In the genomic region with DNA sequence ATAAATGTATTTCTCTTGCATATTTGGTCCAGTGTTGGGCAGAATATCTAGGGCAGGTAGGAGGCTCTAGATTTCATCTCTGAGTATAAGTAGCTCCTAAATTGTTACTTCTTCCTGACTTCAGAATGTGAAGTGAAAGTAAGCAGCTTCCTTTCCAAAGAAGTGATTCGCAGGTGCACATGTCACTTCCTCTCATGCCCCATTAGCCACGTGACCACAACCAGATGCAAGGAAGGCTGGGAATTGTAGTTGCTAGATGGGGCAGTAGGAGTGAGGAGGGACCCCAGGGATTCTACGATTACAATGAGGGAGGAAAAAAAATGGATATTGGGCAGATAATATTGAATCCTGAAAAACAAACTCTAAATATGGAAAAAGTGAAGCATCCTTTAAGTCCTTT, we compare ENCODE assay signal across 8 cellular contexts.
DNase-seq lines count a peak whose midpoint lies in the region; ATAC-seq and TF ChIP-seq lines count a peak whose summit lies in the region.

No MANE protein-coding gene starts in this region.

- H3K9me3 ChIP-seq in adipocyte (ENCODE audit: control insufficient read depth, low read length): peaks cover 18% of the 10 kb centered on the region
- peaks cover 20% of the 10 kb centered on the region for H3K9me3 ChIP-seq in left ventricle myocardium inferior (replicated peaks)

- H3K4me1 ChIP-seq in adipocyte (ENCODE audit: control insufficient read depth, insufficient read depth, low read length) (no peaks in the 10 kb centered on the region), left ventricle myocardium inferior (no peaks in the 10 kb centered on the region)

- H3K9ac ChIP-seq in adipocyte (ENCODE audit: low read length): no peak overlapping the region

- H3K4me3 ChIP-seq in LNCaP clone FGC (ENCODE audit: low read depth, low read length) (peak overlapping the region; percentile 28), adipocyte (ENCODE audit: low read length) (no peak overlapping the region), left ventricle myocardium inferior (no peak overlapping the region)

- intact Hi-C loops in left ventricle myocardium inferior (cut with micrococcal nuclease): no loop called here

- H3K27me3 ChIP-seq in adipocyte (replicated peaks; ENCODE audit: control insufficient read depth, insufficient read depth, low read length): no peaks in the 10 kb centered on the region
- no peaks in the 10 kb centered on the region for H3K27me3 ChIP-seq in left ventricle myocardium inferior (ENCODE audit: low read depth)

- TF ChIP-seq CTCF in LNCaP clone FGC (IDR thresholded peaks at IDR 0.05; ENCODE audit: control insufficient read depth, extremely low read depth, insufficient read depth) (no peak), left ventricle myocardium inferior (IDR thresholded peaks at IDR 0.05; ENCODE audit: borderline replicate concordance) (no peak)

- peak; percentile 61 for ATAC-seq in GM19397 (IDR thresholded peaks at IDR 0.05; ENCODE audit: unreplicated experiment)

- peak; percentile 35 for DNase-seq in CD1c-positive myeloid dendritic cell (ENCODE audit: extremely low spot score)
- peak; percentile 18 for DNase-seq in LNCaP clone FGC (ENCODE audit: low read depth)
- DNase-seq in adipocyte (ENCODE audit: low read depth): peak; percentile 1
- peak; percentile 5 to 20 for DNase-seq in stimulated activated CD4-positive, alpha-beta T cell treated with anti-CD3 and anti-CD28 coated beads, Interleukin-2, amount 100 ng/mL, for 24 hours
- DNase-seq in ecto neural progenitor cell (ENCODE audit: low spot score): no peak
- no peak for DNase-seq in left ventricle myocardium inferior
- DNase-seq in foreskin melanocyte: no peak

- no peak overlapping the region for H3K27ac ChIP-seq in left ventricle myocardium inferior (replicated peaks)

- H3K36me3 ChIP-seq in adipocyte (ENCODE audit: control insufficient read depth, insufficient read depth, low read length, severe bottlenecking) (no peaks in the 10 kb centered on the region), left ventricle myocardium inferior (no peaks in the 10 kb centered on the region)

Comparison
In these comparisons a context has a peak if more than half of its experiments do, and no peak if none do; other contexts are left out.
1. DNase-seq: peak in CD1c-positive myeloid dendritic cell (single experiment), LNCaP clone FGC (single experiment), adipocyte (single experiment) and stimulated activated CD4-positive, alpha-beta T cell treated with anti-CD3 and anti-CD28 coated beads, Interleukin-2, amount 100 ng/mL, for 24 hours (2 of 2); none in ecto neural progenitor cell (single experiment), left ventricle myocardium inferior (single experiment) and foreskin melanocyte (single experiment).